10 cellular contexts compared by ENCODE assay signal in genomic region chr6:148508401-148509151, GRCh38.
DNase-seq lines count a peak whose midpoint lies in the region; ATAC-seq and TF ChIP-seq lines count a peak whose summit lies in the region.
"Had no signal": no experiment of that assay in that cellular context is flagged by ENCODE, and none has a peak within 500 bp of the region (broad histone marks: within the 10 kb centered on the region; RNA-seq: fewer than 3 reads in every experiment).

No MANE protein-coding gene starts in this region.

- TF ChIP-seq EP300 in esophagus muscularis mucosa (IDR thresholded peaks at IDR 0.05) = no peak

- CTCF ChIA-PET in RWPE1 (lab: Yijun Ruan, JAX) = no interaction called here

- ATAC-seq in Right ventricle myocardium inferior = peak; percentile 41
- ATAC-seq in HG03097 (IDR thresholded peaks at IDR 0.05; ENCODE audit: low FRiP score, unreplicated experiment) = no peak

- peak overlapping the region; percentile 81 to 87 (median 86) for H3K27ac ChIP-seq in esophagus muscularis mucosa (replicated peaks in 1 of 4)
- H3K27ac ChIP-seq in muscle layer of duodenum (ENCODE audit: low read length) = peak overlapping the region; percentile 90
- peak overlapping the region; percentile 94 for H3K27ac ChIP-seq in vagina
- H3K27ac ChIP-seq in RWPE1 = no peak overlapping the region

- H3K36me3 ChIP-seq in esophagus muscularis mucosa (no peaks in the 10 kb centered on the region), muscle layer of duodenum (ENCODE audit: control insufficient read depth in 1 of 2, insufficient read depth in 2 of 2, low read length in 2 of 2) (peaks cover 0 to 6% of the 10 kb centered on the region in 2 donors), vagina (no peaks in the 10 kb centered on the region)
- H3K36me3 ChIP-seq: BLaER1 treated with 17β-estradiol and CSF1 and Interleukin-3, amounts not matched to agents 10 nM and 100 nM had no signal

- H3K4me1 ChIP-seq in esophagus muscularis mucosa (peaks cover 18 to 58% (median 47%) of the 10 kb centered on the region in 4 donors), muscle layer of duodenum (ENCODE audit: control insufficient read depth in 1 of 2, insufficient read depth in 2 of 2, low read length in 2 of 2) (peaks cover 0 to 15% of the 10 kb centered on the region in 2 donors), vagina (peaks cover 46% of the 10 kb centered on the region)

- no peak for DNase-seq in Right ventricle myocardium inferior (ENCODE audit: missing footprints)
- DNase-seq in cardiac septum (ENCODE audit: low spot score) = no peak
- DNase-seq in esophagus muscularis mucosa (ENCODE audit: extremely low spot score) = no peak
- DNase-seq in vagina (ENCODE audit: extremely low spot score in 2 of 2) = no peak
- DNase-seq in stimulated activated CD4-positive, alpha-beta T cell treated with anti-CD3 and anti-CD28 coated beads, Interleukin-4, amount 100 ng/mL, for 1 hour = no peak
- DNase-seq in RWPE1 (ENCODE audit: low spot score) = no peak
- DNase-seq: NCI-H1417 had no signal

- H3K27me3 ChIP-seq in esophagus muscularis mucosa (no peaks in the 10 kb centered on the region), muscle layer of duodenum (ENCODE audit: low read depth, low read length) (no peaks in the 10 kb centered on the region), vagina (no peaks in the 10 kb centered on the region)
- H3K27me3 ChIP-seq: BLaER1 treated with 17β-estradiol and CSF1 and Interleukin-3, amounts not matched to agents 10 nM and 100 nM had no signal

- TF ChIP-seq POLR2A in esophagus muscularis mucosa (IDR thresholded peaks at IDR 0.05; ENCODE audit: low read depth) (peak; percentile 12), vagina (IDR thresholded peaks at IDR 0.05) (peak in 1 of 2 donors; percentile 9)

- intact Hi-C loops in Right ventricle myocardium inferior (cut with DNase I) = loop anchor here (5.0 kb wide), 1 partner anchor 36 kb away; no protein-coding TSS in a partner anchor
- intact Hi-C loops in cardiac septum (cut with DNase I) = no loop called here
- intact Hi-C loops in esophagus muscularis mucosa (cut with DNase I) = no loop called here
- intact Hi-C loops in vagina (cut with DNase I) = no loop called here

- POLR2A ChIA-PET in RWPE1 (lab: Yijun Ruan, JAX; ENCODE audit: low non-redundant PET) = no interaction called here

- peak overlapping the region; percentile 50 to 65 (median 54) for H3K4me3 ChIP-seq in esophagus muscularis mucosa
- H3K4me3 ChIP-seq in muscle layer of duodenum (ENCODE audit: low read depth in 1 of 2, low read length in 2 of 2) = peak overlapping the region; percentile 65 to 79
- H3K4me3 ChIP-seq in vagina = peak overlapping the region; percentile 44 to 49
- H3K4me3 ChIP-seq: BLaER1 treated with 17β-estradiol and CSF1 and Interleukin-3, amounts not matched to agents 10 nM and 100 nM had no signal

- 29% methylated on average over 15 of the region's 15 CpGs for WGBS in esophagus muscularis mucosa

- H3K9me3 ChIP-seq in esophagus muscularis mucosa (no peaks in the 10 kb centered on the region), muscle layer of duodenum (ENCODE audit: control insufficient read depth in 1 of 2, low read length in 2 of 2) (no peaks in the 10 kb centered on the region), vagina (no peaks in the 10 kb centered on the region)
- H3K9me3 ChIP-seq: BLaER1 treated with 17β-estradiol and CSF1 and Interleukin-3, amounts not matched to agents 10 nM and 100 nM had no signal

- TF ChIP-seq CTCF in esophagus muscularis mucosa (IDR thresholded peaks at IDR 0.05) (peak in 1 of 3 experiments; percentile 4), vagina (IDR thresholded peaks at IDR 0.05) (peak in 1 of 3 experiments; percentile 15), RWPE1 (conservative IDR thresholded peaks at IDR 0.05; ENCODE audit: low read depth) (no peak)
